In genomic region chr7:39951156-39951942, GRCh38 we compare ENCODE assay signal across 7 cellular contexts. TPM values are rescaled to one million over a fixed set of nuclear protein-coding genes. Genes with fewer than 3 reads are reported as not detected.
DNase-seq lines count a peak whose midpoint lies in the region; TF ChIP-seq lines count a peak whose summit lies in the region.

No MANE protein-coding gene starts in this region.

- H3K9me3 Mint-ChIP-seq in HFFc6: no peaks in the 10 kb centered on the region

- H3K27me3 ChIP-seq in layer of hippocampus (ENCODE audit: control insufficient read depth, insufficient read depth, low read length): no peaks in the 10 kb centered on the region

- H3K4me1 Mint-ChIP-seq in HFFc6 (ENCODE audit: low read depth): peaks cover 52% of the 10 kb centered on the region

- peak overlapping the region; percentile 87 for H3K4me3 ChIP-seq in GM12875 (ENCODE audit: low read depth, low read length)

- peaks cover 15% of the 10 kb centered on the region for H3K36me3 Mint-ChIP-seq in HFFc6 (ENCODE audit: low read depth)

- H3K27ac Mint-ChIP-seq in HFFc6: peak overlapping the region; percentile 97

- DNase-seq in HFFc6 (peak; percentile 30), NCI-H128 (lab: John Stamatoyannopoulos, UW; ENCODE audit: unreplicated experiment) (peak; percentile 16), cerebellum (ENCODE audit: low spot score) (peak; percentile 20)
- peak; percentile 64 for DNase-seq in activated CD4-positive, CD25-positive, alpha-beta regulatory T cell treated with anti-CD3 and anti-CD28 coated beads, Interleukin-2, amount 50 U/mL, for 72 hours
- peak; percentile 72 for DNase-seq in stimulated activated CD4-positive, alpha-beta T cell treated with anti-CD3 and anti-CD28 coated beads, Interleukin-1b, Interleukin-23, amount 100 ng/mL, for 48 hours

- peak overlapping the region; percentile 99 for H3K4me3 Mint-ChIP-seq in HFFc6

- peak overlapping the region; percentile 96 for H3K27ac ChIP-seq in layer of hippocampus (ENCODE audit: low read depth, low read length)

- peaks cover 1% of the 10 kb centered on the region; the same call in 1 of the 2 replicates for H3K27me3 Mint-ChIP-seq in HFFc6 (ENCODE audit: insufficient read depth)

- TF ChIP-seq CTCF in GM12875 (IDR thresholded peaks at IDR 0.05; ENCODE audit: borderline replicate concordance, insufficient read depth, low read depth, low read length) (peak; percentile 58), HFFc6 (IDR thresholded peaks at IDR 0.05) (peak; percentile 64)

RNA-seq across cellular contexts. Expression of gene CDK13, which starts 1.3 kb away (rescaled TPM):
- total RNA-seq in HFFc6 (2021; fragmentation: NEBNext Ultra II Directional; extraction: Animal tissue kit (Norgen Biotek cat#: 25700)): 10 to 100 TPM; 28.8 to 31.7 (median 30.2) TPM
- total RNA-seq in cerebellum: 129 TPM

Comparison
In these comparisons a context has a peak if more than half of its experiments do, and no peak if none do; other contexts are left out.
1. Peak in every context shown above with its lines: DNase-seq, H3K4me3 ChIP-seq and H3K27ac ChIP-seq.
2. DNase-seq: peak in every context shown above with its lines; median percentile 72 in stimulated activated CD4-positive, alpha-beta T cell treated with anti-CD3 and anti-CD28 coated beads, Interleukin-1b, Interleukin-23, amount 100 ng/mL, for 48 hours; 64 in activated CD4-positive, CD25-positive, alpha-beta regulatory T cell treated with anti-CD3 and anti-CD28 coated beads, Interleukin-2, amount 50 U/mL, for 72 hours; 30 in HFFc6; 20 in cerebellum; 16 in NCI-H128.